In the genomic region with DNA sequence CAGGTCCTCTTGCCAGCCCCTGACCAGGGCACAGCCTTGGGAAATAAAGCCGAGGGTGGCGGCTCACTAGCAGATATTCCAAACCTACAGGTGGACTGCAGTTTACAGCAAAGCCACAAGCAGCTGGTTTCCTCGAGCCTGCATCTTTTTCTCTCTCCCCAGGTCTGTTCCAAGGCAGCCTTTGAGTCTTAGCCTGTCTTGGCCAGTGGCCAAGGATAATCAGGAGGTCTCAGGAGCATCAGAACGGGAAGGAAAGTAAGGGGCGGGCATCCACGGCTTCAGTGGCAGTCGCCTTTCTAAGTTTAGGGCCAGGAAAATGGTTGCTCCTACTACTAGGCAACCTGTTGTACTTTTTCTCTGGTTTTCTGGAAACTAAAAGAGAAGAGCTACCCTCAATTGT, we compare ENCODE assay signal across 18 cellular contexts.
DNase-seq lines count a peak whose midpoint lies in the region; ATAC-seq and TF ChIP-seq lines count a peak whose summit lies in the region.
"Had no signal": no experiment of that assay in that cellular context is flagged by ENCODE, and none has a peak within 500 bp of the region (broad histone marks: within the 10 kb centered on the region; RNA-seq: fewer than 3 reads in every experiment).

No MANE protein-coding gene starts in this region.

- no peaks in the 10 kb centered on the region for H3K9me3 Mint-ChIP-seq in endodermal cell

- peak; percentile 14 for DNase-seq in NCI-H1105 treated with DMSO at 0.1 percent for 48 hours (lab: John Stamatoyannopoulos, UW)
- no peak for DNase-seq in NCI-H1105 (lab: John Stamatoyannopoulos, UW)
- DNase-seq in DMS79 (lab: John Stamatoyannopoulos, UW): peak; percentile 52
- DNase-seq in NCI-H2227 treated with DMSO at 0.1 percent for 48 hours (lab: John Stamatoyannopoulos, UW): peak; percentile 39
- DNase-seq in endodermal cell: peak; percentile 21
- no peak for DNase-seq in erythroblast (lab: John Stamatoyannopoulos, UW)
- no peak for DNase-seq in hepatocyte (ENCODE audit: low spot score)
- DNase-seq: 8988T, DMS153, Kasumi-1, MG63, NCI-H1048, NCI-H1694, NCI-H2081 treated with DMSO at 0.1 percent for 48 hours, SHP77 had no signal

- no peak overlapping the region for H3K9ac ChIP-seq in endodermal cell (ENCODE audit: extremely low read depth, low read length, poor library complexity, severe bottlenecking)

- no peaks in the 10 kb centered on the region for H3K36me3 Mint-ChIP-seq in endodermal cell (ENCODE audit: low read depth)

- no peak for ATAC-seq in GM21423 (IDR thresholded peaks at IDR 0.05; ENCODE audit: unreplicated experiment)

- H3K4me3 ChIP-seq in endodermal cell (ENCODE audit: low read length) (no peak overlapping the region), hepatocyte (no peak overlapping the region)
- H3K4me3 ChIP-seq: MG63, SK-N-MC had no signal

- H3K4me1 Mint-ChIP-seq in endodermal cell: peaks cover 5% of the 10 kb centered on the region
- H3K4me1 Mint-ChIP-seq: B cell had no signal

- no peak overlapping the region for H2AFZ ChIP-seq in hepatocyte

- H3K27me3 Mint-ChIP-seq in endodermal cell (ENCODE audit: insufficient read depth): no peaks in the 10 kb centered on the region

- H3K4me1 ChIP-seq in endodermal cell (ENCODE audit: control insufficient read depth, insufficient read depth, low read length) (no peaks in the 10 kb centered on the region), hepatocyte (ENCODE audit: insufficient read depth) (no peaks in the 10 kb centered on the region)

- H3K4me3 Mint-ChIP-seq in endodermal cell: no peak overlapping the region
- H3K4me3 Mint-ChIP-seq: B cell had no signal

- H3K79me2 ChIP-seq in hepatocyte: no peaks in the 10 kb centered on the region

- H3K36me3 ChIP-seq in endodermal cell (ENCODE audit: control insufficient read depth, insufficient read depth, low read length) (no peaks in the 10 kb centered on the region), hepatocyte (replicated peaks; ENCODE audit: insufficient read depth, low read depth) (no peaks in the 10 kb centered on the region)
- H3K36me3 ChIP-seq: MG63 had no signal

- TF ChIP-seq CTCF in endodermal cell (conservative IDR thresholded peaks at IDR 0.05) (no peak), hepatocyte (IDR thresholded peaks at IDR 0.05; ENCODE audit: poor library complexity) (no peak)

- H3K27ac Mint-ChIP-seq in endodermal cell: no peak overlapping the region
- H3K27ac Mint-ChIP-seq: B cell had no signal

- no peaks in the 10 kb centered on the region for H3K9me3 ChIP-seq in endodermal cell (ENCODE audit: control insufficient read depth, low read length)
- no peaks in the 10 kb centered on the region for H3K9me3 ChIP-seq in hepatocyte (ENCODE audit: low read depth)
- H3K9me3 ChIP-seq: MG63 had no signal

- H3K27ac ChIP-seq in endodermal cell (ENCODE audit: low read depth, low read length) (no peak overlapping the region), hepatocyte (no peak overlapping the region)
- H3K27ac ChIP-seq: SK-N-MC had no signal

- 78 to 96% methylated on average over 4 to 7 of the region's 7 CpGs for WGBS in endodermal cell (ENCODE audit: insufficient coverage in 1 of 2, insufficient read length in 1 of 2), 2 experiments
- WGBS in hepatocyte (ENCODE audit: low lambda C conversion rate, missing lambda C conversion rate): 63% methylated on average over 7 of the region's 7 CpGs

- H3K27me3 ChIP-seq in endodermal cell (ENCODE audit: control insufficient read depth, insufficient read depth, low read length, poor library complexity, severe bottlenecking): no peaks in the 10 kb centered on the region
- H3K27me3 ChIP-seq in hepatocyte: no peaks in the 10 kb centered on the region
- H3K27me3 ChIP-seq: MG63 had no signal

- TF ChIP-seq POLR2A in erythroblast (IDR thresholded peaks at IDR 0.05; ENCODE audit: low read length): no peak

- H3K4me2 ChIP-seq in hepatocyte: no peak overlapping the region

- no peaks in the 10 kb centered on the region for H4K20me1 ChIP-seq in hepatocyte (ENCODE audit: insufficient read depth, poor library complexity, severe bottlenecking)

- no peaks in the 10 kb centered on the region for H3K9me2 ChIP-seq in hepatocyte (replicated peaks; ENCODE audit: insufficient read depth)

Comparison
In these comparisons a context has a peak if more than half of its experiments do, and no peak if none do; other contexts are left out.
1. DNase-seq: peak in NCI-H1105 treated with DMSO at 0.1 percent for 48 hours (single experiment), DMS79 (single experiment), NCI-H2227 treated with DMSO at 0.1 percent for 48 hours (single experiment) and endodermal cell (single experiment); none in NCI-H1105 (single experiment), erythroblast (0 of 2) and hepatocyte (single experiment).